Comparison of ENCODE assay signal across 1 cellular context in the genomic region with DNA sequence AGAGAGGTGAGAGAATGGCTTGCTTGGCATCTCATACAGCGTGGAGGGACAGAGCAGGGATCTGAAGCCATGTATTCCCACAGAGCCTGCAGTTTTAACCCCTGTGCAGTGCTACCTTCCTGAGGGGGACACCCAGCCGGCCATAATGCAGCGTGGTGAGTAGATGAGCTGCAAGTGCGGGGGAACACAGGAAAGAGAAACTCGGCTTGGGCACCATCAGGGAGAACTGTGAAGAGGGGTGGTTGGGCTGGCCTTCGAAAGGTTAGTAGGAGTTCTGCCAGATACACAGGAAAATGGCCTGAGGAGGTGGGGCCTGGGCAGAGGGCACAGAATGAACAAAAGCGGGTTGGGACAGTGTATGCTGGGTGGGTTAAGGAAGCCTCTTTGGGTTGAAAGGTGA.
TF ChIP-seq lines count a peak whose summit lies in the region.

No MANE protein-coding gene starts in this region.

TF ChIP-seq in WTC11, 78 proteins besides CTCF, POLR2A, EP300 and RAD21 (continued from another document):
- TF ChIP-seq, protein P1, sequence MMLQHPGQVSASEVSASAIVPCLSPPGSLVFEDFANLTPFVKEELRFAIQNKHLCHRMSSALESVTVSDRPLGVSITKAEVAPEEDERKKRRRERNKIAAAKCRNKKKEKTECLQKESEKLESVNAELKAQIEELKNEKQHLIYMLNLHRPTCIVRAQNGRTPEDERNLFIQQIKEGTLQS (CRISPR knock-in tag; conservative IDR thresholded peaks at IDR 0.05), result no peak
- TF ChIP-seq SP1 (CRISPR knock-in tag; conservative IDR thresholded peaks at IDR 0.05) (no peak), CREB1 (CRISPR knock-in tag; IDR thresholded peaks at IDR 0.05) (no peak), KAT7 (CRISPR knock-in tag; IDR thresholded peaks at IDR 0.05; ENCODE audit: borderline replicate concordance) (no peak), HMGXB4 (CRISPR knock-in tag; IDR thresholded peaks at IDR 0.05) (no peak), TEAD1 (CRISPR knock-in tag; IDR thresholded peaks at IDR 0.05) (no peak), CBFB (CRISPR knock-in tag; IDR thresholded peaks at IDR 0.05; ENCODE audit: low read depth) (no peak)
- TF ChIP-seq, protein P2, sequence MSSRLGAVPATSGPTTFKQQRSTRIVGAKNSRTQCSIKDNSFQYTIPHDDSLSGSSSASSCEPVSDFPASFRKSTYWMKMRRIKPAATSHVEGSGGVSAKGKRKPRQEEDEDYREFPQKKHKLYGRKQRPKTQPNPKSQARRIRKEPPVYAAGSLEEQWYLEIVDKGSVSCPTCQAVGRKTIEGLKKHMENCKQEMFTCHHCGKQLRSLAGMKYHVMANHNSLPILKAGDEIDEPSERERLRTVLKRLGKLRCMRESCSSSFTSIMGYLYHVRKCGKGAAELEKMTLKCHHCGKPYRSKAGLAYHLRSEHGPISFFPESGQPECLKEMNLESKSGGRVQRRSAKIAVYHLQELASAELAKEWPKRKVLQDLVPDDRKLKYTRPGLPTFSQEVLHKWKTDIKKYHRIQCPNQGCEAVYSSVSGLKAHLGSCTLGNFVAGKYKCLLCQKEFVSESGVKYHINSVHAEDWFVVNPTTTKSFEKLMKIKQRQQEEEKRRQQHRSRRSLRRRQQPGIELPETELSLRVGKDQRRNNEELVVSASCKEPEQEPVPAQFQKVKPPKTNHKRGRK (CRISPR knock-in tag; IDR thresholded peaks at IDR 0.05; ENCODE audit: borderline replicate concordance), result no peak
